16 cellular contexts compared by ENCODE assay signal in the genomic region with DNA sequence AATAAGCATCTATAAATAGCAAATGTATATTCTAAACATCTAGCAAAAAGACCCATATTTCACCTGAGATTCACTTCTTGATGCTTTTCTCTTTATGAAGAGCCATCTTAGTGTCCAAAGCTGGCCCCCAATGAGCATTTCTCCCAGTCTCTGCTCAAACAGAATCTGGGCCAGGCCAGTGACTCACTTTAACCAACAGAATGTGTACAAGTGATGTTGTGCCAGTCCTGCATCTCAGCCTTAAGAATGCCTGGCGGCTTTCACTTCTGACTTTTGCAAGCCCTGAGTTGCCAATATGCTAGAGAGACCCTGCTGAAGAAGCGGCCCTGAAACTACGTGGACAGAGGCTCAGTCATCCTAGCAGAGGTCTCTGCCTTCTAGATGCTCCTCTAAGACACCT. TPM values are rescaled to one million over a fixed set of nuclear protein-coding genes. Genes with fewer than 3 reads are reported as not detected.
DNase-seq lines count a peak whose midpoint lies in the region; ATAC-seq and TF ChIP-seq lines count a peak whose summit lies in the region.
"Had no signal": no experiment of that assay in that cellular context is flagged by ENCODE, and none has a peak within 500 bp of the region (broad histone marks: within the 10 kb centered on the region; RNA-seq: fewer than 3 reads in every experiment).

No MANE protein-coding gene starts in this region.

- CTCF ChIA-PET in activated CD4-positive, alpha-beta T cell treated with anti-CD3 and anti-CD28 coated beads for 36 hours (lab: Charles Lee): no interaction called here

- H3K27me3 Mint-ChIP-seq in activated CD4-positive, alpha-beta T cell treated with anti-CD3 and anti-CD28 coated beads for 36 hours: no peaks in the 10 kb centered on the region
- H3K27me3 Mint-ChIP-seq in HFFc6 (ENCODE audit: insufficient read depth): no peaks in the 10 kb centered on the region; the same call in 1 of the 2 replicates
- H3K27me3 Mint-ChIP-seq: progenitor cell of endocrine pancreas had no signal

- TF ChIP-seq CTCF in HFFc6 (IDR thresholded peaks at IDR 0.05): no peak

- intact Hi-C loops in activated CD4-positive, alpha-beta T cell treated with anti-CD3 and anti-CD28 coated beads for 36 hours (cut with DNase I, micrococcal nuclease): no loop called here

- DNase-seq in activated CD4-positive, alpha-beta T cell treated with anti-CD3 and anti-CD28 coated beads for 36 hours: no peak
- no peak for DNase-seq in activated CD4-positive, alpha-beta T cell treated with anti-CD3 and anti-CD28 coated beads, Interleukin-2, amount 50 U/mL, for 4 hours
- DNase-seq in HFFc6 (peak; percentile 10), adipocyte (ENCODE audit: low read depth) (peak; percentile 29), iris pigment epithelial cell (ENCODE audit: low read depth) (peak; percentile 68), HUDEP-2 (lab: John Stamatoyannopoulos, UW; ENCODE audit: unreplicated experiment in 76 of 76) (no peak), cerebellum (ENCODE audit: low spot score) (no peak), NCI-H748 treated with DMSO at 0.1 percent for 48 hours (lab: John Stamatoyannopoulos, UW) (no peak)
- DNase-seq: left cardiac atrium; MM.1S; NCI-H1694 treated with DMSO at 0.1 percent for 48 hours; small intestine; stimulated activated CD4-positive, alpha-beta T cell treated with anti-CD3 and anti-CD28 coated beads, Interleukin-2, amount 100 ng/mL, for 48 hours had no signal

- no peak overlapping the region for H3K9ac ChIP-seq in adipocyte (ENCODE audit: low read length)
- H3K9ac ChIP-seq: neural progenitor cell had no signal

- H3K4me3 ChIP-seq in adipocyte (ENCODE audit: low read length): no peak overlapping the region
- H3K4me3 ChIP-seq: gastroesophageal sphincter, neural progenitor cell had no signal

- H3K4me1 Mint-ChIP-seq in activated CD4-positive, alpha-beta T cell treated with anti-CD3 and anti-CD28 coated beads for 36 hours: peaks cover 8% of the 10 kb centered on the region
- H3K4me1 Mint-ChIP-seq in HFFc6 (ENCODE audit: low read depth): peaks cover 5% of the 10 kb centered on the region
- H3K4me1 Mint-ChIP-seq: neural progenitor cell had no signal

- peaks cover 54% of the 10 kb centered on the region for H3K36me3 Mint-ChIP-seq in activated CD4-positive, alpha-beta T cell treated with anti-CD3 and anti-CD28 coated beads for 36 hours (ENCODE audit: low read depth)
- H3K36me3 Mint-ChIP-seq in HFFc6 (ENCODE audit: low read depth): peaks cover 33% of the 10 kb centered on the region

- no peaks in the 10 kb centered on the region for H3K9me3 Mint-ChIP-seq in activated CD4-positive, alpha-beta T cell treated with anti-CD3 and anti-CD28 coated beads for 36 hours (ENCODE audit: low read depth)
- no peaks in the 10 kb centered on the region for H3K9me3 Mint-ChIP-seq in HFFc6
- H3K9me3 Mint-ChIP-seq: neural progenitor cell had no signal

- no peak overlapping the region for H3K4me3 Mint-ChIP-seq in activated CD4-positive, alpha-beta T cell treated with anti-CD3 and anti-CD28 coated beads for 36 hours
- no peak overlapping the region for H3K4me3 Mint-ChIP-seq in HFFc6
- H3K4me3 Mint-ChIP-seq: neural progenitor cell had no signal

- H3K36me3 ChIP-seq in adipocyte (ENCODE audit: control insufficient read depth, insufficient read depth, low read length, severe bottlenecking): peaks cover 87% of the 10 kb centered on the region

- H3K9me3 ChIP-seq in adipocyte (ENCODE audit: control insufficient read depth, low read length): no peaks in the 10 kb centered on the region
- H3K9me3 ChIP-seq: gastroesophageal sphincter had no signal

- H3K4me1 ChIP-seq in adipocyte (ENCODE audit: control insufficient read depth, insufficient read depth, low read length): peaks cover 10% of the 10 kb centered on the region
- H3K4me1 ChIP-seq: gastroesophageal sphincter, neural progenitor cell had no signal

- peak overlapping the region; percentile 10 for H3K27ac Mint-ChIP-seq in activated CD4-positive, alpha-beta T cell treated with anti-CD3 and anti-CD28 coated beads for 36 hours
- H3K27ac Mint-ChIP-seq in HFFc6: peak overlapping the region; percentile 2; the same call in 1 of the 2 replicates
- H3K27ac Mint-ChIP-seq: neural progenitor cell had no signal

- POLR2A ChIA-PET in activated CD4-positive, alpha-beta T cell treated with anti-CD3 and anti-CD28 coated beads for 36 hours (lab: Charles Lee): no interaction called here

- no peak for ATAC-seq in activated CD4-positive, alpha-beta T cell treated with anti-CD3 and anti-CD28 coated beads for 36 hours
- ATAC-seq: gastroesophageal sphincter, left cardiac atrium had no signal

- no peaks in the 10 kb centered on the region for H3K27me3 ChIP-seq in adipocyte (replicated peaks; ENCODE audit: control insufficient read depth, insufficient read depth, low read length)
- H3K27me3 ChIP-seq: gastroesophageal sphincter, neural progenitor cell had no signal

RNA-seq across cellular contexts. Expression of a gene that starts 6.9 kb away (rescaled TPM):
- total RNA-seq in activated CD4-positive, alpha-beta T cell treated with anti-CD3 and anti-CD28 coated beads for 36 hours: 100 to 1,000 TPM; 102 to 106 TPM
- 100 to 1,000 TPM; 161 to 193 (median 187) TPM for total RNA-seq in HFFc6 (2021; fragmentation: NEBNext Ultra II Directional; extraction: Animal tissue kit (Norgen Biotek cat#: 25700))
- 116 TPM for total RNA-seq in cerebellum

RNA-seq across cellular contexts. Expression of a gene that starts 13.7 kb away (rescaled TPM):
- 100 to 1,000 TPM; 231 to 330 TPM for total RNA-seq in activated CD4-positive, alpha-beta T cell treated with anti-CD3 and anti-CD28 coated beads for 36 hours
- total RNA-seq in HFFc6 (2021; fragmentation: NEBNext Ultra II Directional; extraction: Animal tissue kit (Norgen Biotek cat#: 25700)): 100 to 1,000 TPM; 158 to 193 (median 173) TPM
- total RNA-seq in cerebellum: 100 TPM

Comparison
In these comparisons a context has a peak if more than half of its experiments do, and no peak if none do; other contexts are left out.
1. DNase-seq: peak in HFFc6 (single experiment), adipocyte (single experiment) and iris pigment epithelial cell (single experiment); none in activated CD4-positive, alpha-beta T cell treated with anti-CD3 and anti-CD28 coated beads for 36 hours (single experiment), activated CD4-positive, alpha-beta T cell treated with anti-CD3 and anti-CD28 coated beads, Interleukin-2, amount 50 U/mL, for 4 hours (0 of 2), HUDEP-2 (0 of 76), cerebellum (single experiment) and NCI-H748 treated with DMSO at 0.1 percent for 48 hours (single experiment).